Comparison of ENCODE assay signal across 8 cellular contexts in genomic region chr11:128473631-128474030, GRCh38.
DNase-seq lines count a peak whose midpoint lies in the region; ATAC-seq and TF ChIP-seq lines count a peak whose summit lies in the region.
"Had no signal": no experiment of that assay in that cellular context is flagged by ENCODE, and none has a peak within 500 bp of the region (broad histone marks: within the 10 kb centered on the region; RNA-seq: fewer than 3 reads in every experiment).

No MANE protein-coding gene starts in this region.

- intact Hi-C loops in gastrocnemius medialis (cut with DNase I; ENCODE audit: low total_unique reads) = no loop called here
- intact Hi-C loops in A673 (cut with micrococcal nuclease; ENCODE audit: unreplicated experiment) = no loop called here

- CTCF ChIA-PET in A673 (lab: Charles Lee) = no interaction called here

- H3K36me3 Mint-ChIP-seq in activated naive CD8-positive, alpha-beta T cell = peaks cover 42% of the 10 kb centered on the region

- H3K27me3 Mint-ChIP-seq in activated naive CD8-positive, alpha-beta T cell = no peaks in the 10 kb centered on the region

- no peak for TF ChIP-seq EP300 in tibial nerve (IDR thresholded peaks at IDR 0.05)

- peaks cover 98% of the 10 kb centered on the region for H3K4me1 Mint-ChIP-seq in activated naive CD8-positive, alpha-beta T cell (ENCODE audit: low read depth)

- in situ Hi-C loops in gastrocnemius medialis (cut with MboI; ENCODE audit: low sequenced_read_pairs in 4 of 4) = no loop called here

- no peaks in the 10 kb centered on the region for H3K9me3 Mint-ChIP-seq in activated naive CD8-positive, alpha-beta T cell (ENCODE audit: low read depth)

- ATAC-seq in GM18909 (IDR thresholded peaks at IDR 0.05; ENCODE audit: poor library complexity, unreplicated experiment) (peak; percentile 21), gastrocnemius medialis (no peak), GM19023 (IDR thresholded peaks at IDR 0.05; ENCODE audit: unreplicated experiment) (no peak)

- 69 to 73% methylated on average over 4 of the region's 4 CpGs for WGBS in tibial nerve, 2 donors

- H3K27me3 ChIP-seq in gastrocnemius medialis (no peaks in the 10 kb centered on the region), A673 (replicated peaks; ENCODE audit: insufficient read depth, low read depth, low read length, poor library complexity) (peaks cover 20% of the 10 kb centered on the region), tibial nerve (no peaks in the 10 kb centered on the region)

- peak overlapping the region in 3 of 4 donors; percentile 19 to 42 (median 26) for H3K27ac ChIP-seq in gastrocnemius medialis
- H3K27ac ChIP-seq in A673 (ENCODE audit: low read depth, low read length, poor library complexity, severe bottlenecking) = no peak overlapping the region
- peak overlapping the region in 2 of 4 donors; percentile 52 to 70 for H3K27ac ChIP-seq in tibial nerve

- TF ChIP-seq POLR2A in gastrocnemius medialis (IDR thresholded peaks at IDR 0.05) (no peak), tibial nerve (IDR thresholded peaks at IDR 0.05) (no peak)

- H3K27ac Mint-ChIP-seq in activated naive CD8-positive, alpha-beta T cell = peak overlapping the region; percentile 100

- peaks cover 0 to 5% of the 10 kb centered on the region in 2 donors for H3K36me3 ChIP-seq in gastrocnemius medialis
- H3K36me3 ChIP-seq in A673 (ENCODE audit: insufficient read depth, low read length, poor library complexity, severe bottlenecking) = no peaks in the 10 kb centered on the region
- peaks cover 0 to 28% (median 0%) of the 10 kb centered on the region in 3 donors for H3K36me3 ChIP-seq in tibial nerve

- H3K4me1 ChIP-seq in gastrocnemius medialis = peaks cover 41 to 44% of the 10 kb centered on the region in 2 donors
- no peaks in the 10 kb centered on the region for H3K4me1 ChIP-seq in A673 (ENCODE audit: insufficient read depth, low read length, poor library complexity, severe bottlenecking)
- H3K4me1 ChIP-seq in tibial nerve = peaks cover 0 to 87% (median 61%) of the 10 kb centered on the region in 4 donors

- H3K9me3 ChIP-seq in gastrocnemius medialis = no peaks in the 10 kb centered on the region
- no peaks in the 10 kb centered on the region for H3K9me3 ChIP-seq in A673 (ENCODE audit: low read depth, low read length, poor library complexity, severe bottlenecking)
- H3K9me3 ChIP-seq in tibial nerve = no peaks in the 10 kb centered on the region

- H3K4me3 Mint-ChIP-seq in activated naive CD8-positive, alpha-beta T cell = peak overlapping the region; percentile 91

- POLR2A ChIA-PET in A673 (lab: Charles Lee; ENCODE audit: low non-redundant PET) = no interaction called here

- H3K4me3 ChIP-seq in gastrocnemius medialis = no peak overlapping the region
- H3K4me3 ChIP-seq in A673 (ENCODE audit: low read depth, low read length, poor library complexity, severe bottlenecking) = no peak overlapping the region
- no peak overlapping the region for H3K4me3 ChIP-seq in tibial nerve

- TF ChIP-seq CTCF in gastrocnemius medialis (IDR thresholded peaks at IDR 0.05 in 4 of 5, conservative IDR thresholded peaks at IDR 0.05 in 1 of 5) = no peak
- TF ChIP-seq CTCF in A673 (conservative IDR thresholded peaks at IDR 0.05; ENCODE audit: low read depth, low read length) = no peak
- no peak for TF ChIP-seq CTCF in tibial nerve (IDR thresholded peaks at IDR 0.05)

- BruUV-seq in A673 (replicated peaks; lab: Mats Ljungman, UMichigan) = no TSS peak

- peak; percentile 81 for DNase-seq in NAMALWA (ENCODE audit: low spot score)
- no peak for DNase-seq in gastrocnemius medialis
- DNase-seq in A673 (ENCODE audit: low spot score) = no peak
- no peak for DNase-seq in tibial nerve (ENCODE audit: low spot score in 2 of 2)
- DNase-seq: HCEC 1CT had no signal
